8 cellular contexts compared by ENCODE assay signal in genomic region chr13:30142502-30143211, GRCh38.
A peak's percentile ranks its signal among the peaks of the same experiment; 100 is the strongest.
DNase-seq lines count a peak whose midpoint lies in the region; TF ChIP-seq lines count a peak whose summit lies in the region.

No MANE protein-coding gene starts in this region.

- peaks cover 57 to 84% (median 81%) of the 10 kb centered on the region in 3 donors for H3K4me1 Mint-ChIP-seq in CD8-positive, alpha-beta memory T cell

- TF ChIP-seq POLR2A in breast epithelium (IDR thresholded peaks at IDR 0.05) (no peak), vagina (IDR thresholded peaks at IDR 0.05) (no peak)

- H3K27ac Mint-ChIP-seq in CD8-positive, alpha-beta memory T cell, result peak overlapping the region; percentile 47 to 90 (median 73)

- H3K36me3 Mint-ChIP-seq in CD8-positive, alpha-beta memory T cell, result peaks cover 2 to 15% (median 6%) of the 10 kb centered on the region in 3 donors

- H3K27me3 Mint-ChIP-seq in CD8-positive, alpha-beta memory T cell, result no peaks in the 10 kb centered on the region

- H3K27me3 ChIP-seq in CD8-positive, alpha-beta memory T cell (ENCODE audit: insufficient read depth, low read length, poor library complexity, severe bottlenecking), result no peaks in the 10 kb centered on the region
- H3K27me3 ChIP-seq in breast epithelium (no peaks in the 10 kb centered on the region), vagina (no peaks in the 10 kb centered on the region)

- intact Hi-C loops in breast epithelium (cut with DNase I; ENCODE audit: low total_unique reads) (no loop called here), vagina (cut with DNase I) (no loop called here)

- CTCF ChIA-PET in CD8-positive, alpha-beta memory T cell (lab: Charles Lee), result interaction anchor here (0.9 to 14.7 kb wide), 6 partner anchors 9 to 62 kb away, joined by 3 to 276 read pairs (median 4); no protein-coding TSS in a partner anchor

- peaks cover 5% of the 10 kb centered on the region for H3K9me3 ChIP-seq in CD8-positive, alpha-beta memory T cell (ENCODE audit: low read length)
- H3K9me3 ChIP-seq in breast epithelium (no peaks in the 10 kb centered on the region), vagina (no peaks in the 10 kb centered on the region)

- H3K4me1 ChIP-seq in CD8-positive, alpha-beta memory T cell (ENCODE audit: insufficient read depth, low read length), result peaks cover 46% of the 10 kb centered on the region
- H3K4me1 ChIP-seq in breast epithelium (peaks cover 8 to 12% of the 10 kb centered on the region in 2 donors), vagina (peaks cover 31% of the 10 kb centered on the region)

- DNase-seq in CD8-positive, alpha-beta memory T cell, result no peak
- peak; percentile 97 for DNase-seq in M059J (ENCODE audit: low read depth)
- DNase-seq in breast epithelium (ENCODE audit: low spot score in 2 of 2), result peak; percentile 65 to 89
- peak; percentile 23 for DNase-seq in mucosa of gallbladder (ENCODE audit: low spot score)
- no peak for DNase-seq in vagina (ENCODE audit: extremely low spot score in 2 of 2)
- no peak for DNase-seq in HuH-7.5 (ENCODE audit: low spot score)
- DNase-seq in NCI-H2081 (lab: John Stamatoyannopoulos, UW), result no peak
- no peak for DNase-seq in T-helper 9 cell

- H3K36me3 ChIP-seq in CD8-positive, alpha-beta memory T cell (ENCODE audit: insufficient read depth, low read length), result no peaks in the 10 kb centered on the region
- H3K36me3 ChIP-seq in breast epithelium, result no peaks in the 10 kb centered on the region
- no peaks in the 10 kb centered on the region for H3K36me3 ChIP-seq in vagina

- POLR2A ChIA-PET in CD8-positive, alpha-beta memory T cell (lab: Charles Lee), result interaction anchor here (1.0 kb wide), 1 partner anchor 27 kb away, joined by 3 read pairs; no protein-coding TSS in a partner anchor

- H3K4me3 ChIP-seq in CD8-positive, alpha-beta memory T cell (ENCODE audit: low read length), result no peak overlapping the region
- H3K4me3 ChIP-seq in breast epithelium, result peak overlapping the region in 1 of 3 donors; percentile 14
- H3K4me3 ChIP-seq in vagina, result no peak overlapping the region

- no peak overlapping the region for H3K27ac ChIP-seq in CD8-positive, alpha-beta memory T cell (ENCODE audit: low read depth, low read length)
- H3K27ac ChIP-seq in breast epithelium (peak overlapping the region; percentile 80 to 85), vagina (peak overlapping the region; percentile 90)

- no peak for TF ChIP-seq CTCF in breast epithelium (IDR thresholded peaks at IDR 0.05)
- no peak for TF ChIP-seq CTCF in vagina (IDR thresholded peaks at IDR 0.05)

- H3K4me3 Mint-ChIP-seq in CD8-positive, alpha-beta memory T cell, result peak overlapping the region in 5 of 7 donors; percentile 21 to 61 (median 43)

- H3K9me3 Mint-ChIP-seq in CD8-positive, alpha-beta memory T cell, result peaks cover 0 to 10% (median 3%) of the 10 kb centered on the region in 5 donors

Comparison
In these comparisons a context has a peak if more than half of its experiments do, and no peak if none do; other contexts are left out.
1. DNase-seq: peak in M059J (single experiment), breast epithelium (2 of 2) and mucosa of gallbladder (single experiment); none in CD8-positive, alpha-beta memory T cell (0 of 5), vagina (0 of 2), HuH-7.5 (single experiment), NCI-H2081 (0 of 2) and T-helper 9 cell (single experiment).